Comparison of ENCODE assay signal across 10 cellular contexts in the genomic region with DNA sequence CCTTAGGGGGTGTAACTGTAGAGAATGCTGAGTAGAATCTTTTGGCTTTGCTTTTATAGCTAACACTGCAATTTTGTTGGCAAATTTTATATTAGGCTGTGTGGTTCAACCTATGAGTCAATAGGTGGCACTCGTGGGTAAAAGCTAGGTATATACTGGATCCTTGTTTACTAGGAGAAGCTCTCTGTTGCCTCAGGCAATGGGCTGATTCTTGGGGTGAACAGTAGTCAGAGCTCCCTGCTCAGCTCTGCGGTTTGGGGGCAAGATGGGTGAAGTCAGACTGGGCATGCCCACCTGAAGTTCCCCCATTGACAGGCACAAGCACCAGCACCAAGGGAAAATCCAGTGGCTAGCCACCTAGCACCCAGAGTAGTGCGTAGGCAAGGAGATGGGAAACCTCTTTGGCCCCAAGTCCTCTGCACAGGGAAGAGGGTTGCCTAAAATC.
DNase-seq lines count a peak whose midpoint lies in the region; ATAC-seq, FAIRE-seq and TF ChIP-seq lines count a peak whose summit lies in the region.
"Had no signal": no experiment of that assay in that cellular context is flagged by ENCODE, and none has a peak within 500 bp of the region (broad histone marks: within the 10 kb centered on the region; RNA-seq: fewer than 3 reads in every experiment).

No MANE protein-coding gene starts in this region.

- H3K4me2 ChIP-seq in HepG2 (ENCODE audit: low read depth, low read length): no peak overlapping the region

- CTCF ChIA-PET in HepG2 (lab: Yijun Ruan, JAX; ENCODE audit: low intra/inter-chr PET ratio, low total read pairs): no interaction called here

- no peak for FAIRE-seq in HepG2 (lab: Jason Lieb, UNC)
- FAIRE-seq: colon had no signal

- in situ Hi-C loops in HepG2 (cut with HindIII; ENCODE audit: extremely low pct_ligation_motif_present, low pct_unique_long_range_greater_than_20kb): no loop called here

- H3K27ac ChIP-seq in HepG2 (ENCODE audit: extremely low read length, insufficient read depth, low read length) (no peak overlapping the region), vagina (no peak overlapping the region)
- H3K27ac ChIP-seq: skin epidermis had no signal

- no peaks in the 10 kb centered on the region for H3K79me2 ChIP-seq in HepG2 (ENCODE audit: insufficient read depth, low read length)

- peak; percentile 75 for DNase-seq in OCI-M1 (lab: John Stamatoyannopoulos, UW)
- peak; percentile 14 for DNase-seq in HepG2 (ENCODE audit: low spot score)
- DNase-seq in NCI-H1092 treated with DMSO at 0.1 percent for 48 hours (lab: John Stamatoyannopoulos, UW): no peak
- no peak for DNase-seq in NCI-H345 (lab: John Stamatoyannopoulos, UW)
- DNase-seq in NCI-H2227 treated with DMSO at 0.1 percent for 48 hours (lab: John Stamatoyannopoulos, UW): no peak
- DNase-seq in vagina (ENCODE audit: extremely low spot score in 2 of 2): no peak

- WGBS in HepG2 (ENCODE audit: low lambda C conversion rate): 0% methylated on average over 2 of the region's 3 CpGs

- no peaks in the 10 kb centered on the region for H3K9me3 ChIP-seq in HepG2 (ENCODE audit: low read length)
- no peaks in the 10 kb centered on the region for H3K9me3 ChIP-seq in vagina

- no peaks in the 10 kb centered on the region for H3K27me3 ChIP-seq in HepG2 (ENCODE audit: control insufficient read depth in 1 of 2, insufficient read depth in 2 of 2, low read length in 2 of 2)
- H3K27me3 ChIP-seq in vagina: no peaks in the 10 kb centered on the region

- ATAC-seq in GM18505 (IDR thresholded peaks at IDR 0.05; ENCODE audit: unreplicated experiment): peak; percentile 88
- peak; percentile 63 for ATAC-seq in HG03066 (IDR thresholded peaks at IDR 0.05; ENCODE audit: low read depth, unreplicated experiment)
- ATAC-seq in HepG2: peak; percentile 89

- TF ChIP-seq RAD21 in HepG2 (CRISPR knock-in tag; IDR thresholded peaks at IDR 0.05): no peak

- H3K36me3 ChIP-seq in HepG2 (replicated peaks in 1 of 2; ENCODE audit: control insufficient read depth in 1 of 2, insufficient read depth in 2 of 2, low read length in 2 of 2): no peaks in the 10 kb centered on the region
- H3K36me3 ChIP-seq in vagina: no peaks in the 10 kb centered on the region

- TF ChIP-seq CTCF in HepG2 (CRISPR knock-in tag; IDR thresholded peaks at IDR 0.05) (peak; percentile 48), vagina (IDR thresholded peaks at IDR 0.05) (no peak)

- H3K4me1 ChIP-seq in HepG2 (ENCODE audit: insufficient read depth, low read length): no peaks in the 10 kb centered on the region
- H3K4me1 ChIP-seq in vagina: no peaks in the 10 kb centered on the region

- H3K4me3 ChIP-seq in HepG2 (replicated peaks in 1 of 3; ENCODE audit: insufficient read depth in 1 of 3, low read depth in 2 of 3, low read length in 3 of 3) (no peak overlapping the region), vagina (no peak overlapping the region)
- H3K4me3 ChIP-seq: skin epidermis had no signal

- intact Hi-C loops in HepG2 (cut with micrococcal nuclease; ENCODE audit: unreplicated experiment): loop anchor here (1.0 kb wide), 1 partner anchor 200 kb away; no protein-coding TSS in a partner anchor
- intact Hi-C loops in vagina (cut with DNase I): no loop called here

- POLR2A ChIA-PET in HepG2 (lab: Yijun Ruan, JAX): no interaction called here

- H4K20me1 ChIP-seq in HepG2 (ENCODE audit: insufficient read depth, low read length): no peaks in the 10 kb centered on the region

- TF ChIP-seq POLR2A in GM18505 (IDR thresholded peaks at IDR 0.05; ENCODE audit: borderline replicate concordance, extremely low read depth, insufficient read depth, insufficient read length) (no peak), HepG2 (IDR thresholded peaks at IDR 0.05; ENCODE audit: insufficient read depth in 1 of 2, low read depth in 2 of 2, low read length in 2 of 2) (no peak), vagina (IDR thresholded peaks at IDR 0.05) (no peak)

- no TSS peak for BruUV-seq in HepG2 (replicated peaks; lab: Mats Ljungman, UMichigan)

- no peak overlapping the region for H3K9ac ChIP-seq in HepG2 (ENCODE audit: insufficient read depth, low read depth, low read length)

- TF ChIP-seq EP300 in HepG2 (IDR thresholded peaks at IDR 0.05; ENCODE audit: low read depth in 2 of 2, low read length in 2 of 2) (no peak), HepG2 (CRISPR knock-in tag; IDR thresholded peaks at IDR 0.05; ENCODE audit: borderline replicate concordance) (no peak)

- H2AFZ ChIP-seq in HepG2 (ENCODE audit: low read length): no peak overlapping the region

TF ChIP-seq in HepG2, 621 proteins besides CTCF, POLR2A, EP300 and RAD21:
- no peak for TF ChIP-seq YEATS2 (CRISPR knock-in tag; IDR thresholded peaks at IDR 0.05; ENCODE audit: borderline replicate concordance)
- no peak for TF ChIP-seq CAMTA2 (CRISPR knock-in tag; IDR thresholded peaks at IDR 0.05; ENCODE audit: borderline replicate concordance)
- TF ChIP-seq FOXA1 (IDR thresholded peaks at IDR 0.05): no peak
- peak; percentile 34; the same call in 1 of the 2 replicates for TF ChIP-seq FOXA1 (CRISPR knock-in tag; IDR thresholded peaks at IDR 0.05)
- TF ChIP-seq MAFK (conservative IDR thresholded peaks at IDR 0.05 in 1 of 2, IDR thresholded peaks at IDR 0.05 in 1 of 2; ENCODE audit: low read length in 2 of 2): peak in 1 of 2 experiments; percentile 57; a peak in 3 of 4 replicates
- TF ChIP-seq MAFF (IDR thresholded peaks at IDR 0.05; ENCODE audit: low read depth, low read length): peak; percentile 54

Comparison
In these comparisons a context has a peak if more than half of its experiments do, and no peak if none do; other contexts are left out.
1. DNase-seq: peak in OCI-M1 (single experiment) and HepG2 (single experiment); none in NCI-H1092 treated with DMSO at 0.1 percent for 48 hours (single experiment), NCI-H345 (single experiment), NCI-H2227 treated with DMSO at 0.1 percent for 48 hours (single experiment) and vagina (0 of 2).
2. Peak in every context shown above with its lines, with median percentiles within 50 percentile points of each other: ATAC-seq.